ENCODE assay signal across 19 cellular contexts in the genomic region with DNA sequence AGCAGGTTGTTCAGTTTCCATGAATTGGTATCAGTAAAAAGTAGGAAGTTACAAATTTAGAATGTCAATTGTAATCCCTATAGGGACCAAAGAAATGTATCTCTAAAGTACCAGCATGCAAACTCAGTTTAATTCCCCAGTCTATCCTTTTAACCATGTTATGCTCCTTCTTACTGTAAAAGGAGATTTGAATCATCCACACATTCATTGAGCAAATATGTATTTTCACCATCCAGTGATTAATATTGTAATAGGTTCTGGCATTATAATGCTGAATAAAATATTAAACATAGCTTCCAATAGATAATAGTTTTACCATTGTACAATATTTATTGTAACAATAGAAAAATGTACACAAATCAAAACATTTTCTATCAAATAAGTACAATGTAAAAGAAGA.
A peak's percentile ranks its signal among the peaks of the same experiment; 100 is the strongest.
DNase-seq lines count a peak whose midpoint lies in the region; ATAC-seq, FAIRE-seq and TF ChIP-seq lines count a peak whose summit lies in the region.
"Had no signal": no experiment of that assay in that cellular context is flagged by ENCODE, and none has a peak within 500 bp of the region (broad histone marks: within the 10 kb centered on the region; RNA-seq: fewer than 3 reads in every experiment).

No MANE protein-coding gene starts in this region.

- no peak for TF ChIP-seq RAD21 in A549 (conservative IDR thresholded peaks at IDR 0.05 in 1 of 2, IDR thresholded peaks at IDR 0.05 in 1 of 2)

- DNase-seq in A549 (ENCODE audit: low read depth in 1 of 2, low spot score in 1 of 2) = no peak
- peak; percentile 64 for DNase-seq in HCEC 1CT
- peak; percentile 79 for DNase-seq in bronchial epithelial cell (ENCODE audit: low read depth)
- DNase-seq in foreskin keratinocyte = peak; percentile 12 to 42
- no peak for DNase-seq in frontal cortex (ENCODE audit: low spot score in 2 of 2)
- no peak for DNase-seq in cardiac septum (ENCODE audit: low spot score)
- no peak for DNase-seq in immature natural killer cell
- DNase-seq: H9, Kasumi-1, NCI-H1105, NCI-H1694 treated with DMSO at 0.1 percent for 48 hours, NCI-H2107, NCI-H2227 treated with DMSO at 0.1 percent for 48 hours, NCI-H524 treated with DMSO at 0.1 percent for 48 hours, SHP77 had no signal

- H3K36me3 Mint-ChIP-seq in immature natural killer cell = no peaks in the 10 kb centered on the region
- H3K36me3 Mint-ChIP-seq: CD14-positive monocyte, IgD-negative memory B cell had no signal

- H3K4me3 ChIP-seq in A549 (no peak overlapping the region), bronchial epithelial cell (ENCODE audit: low read depth, low read length) (no peak overlapping the region)

- TF ChIP-seq EP300 in A549 (IDR thresholded peaks at IDR 0.05) = no peak

- CTCF ChIA-PET in A549 (lab: Yijun Ruan, JAX) = no interaction called here

- POLR2A ChIA-PET in A549 (lab: Yijun Ruan, JAX) = no interaction called here

- intact Hi-C loops in cardiac septum (cut with DNase I) = no loop called here

- H3K4me1 ChIP-seq in A549 (no peaks in the 10 kb centered on the region), foreskin keratinocyte (peaks cover 3% of the 10 kb centered on the region)

- ATAC-seq in A549 (no peak), foreskin keratinocyte (peak; percentile 48), HG02623 (IDR thresholded peaks at IDR 0.05; ENCODE audit: unreplicated experiment) (no peak)
- ATAC-seq: Panc1 had no signal

- H3K4me2 ChIP-seq in A549 = no peak overlapping the region

- no peaks in the 10 kb centered on the region for H3K4me1 Mint-ChIP-seq in immature natural killer cell
- H3K4me1 Mint-ChIP-seq: CD14-positive monocyte, H9, IgD-negative memory B cell had no signal

- no peaks in the 10 kb centered on the region for H3K27me3 ChIP-seq in bronchial epithelial cell (ENCODE audit: control insufficient read depth, insufficient read depth, low read length)
- no peaks in the 10 kb centered on the region for H3K27me3 ChIP-seq in foreskin keratinocyte

- H3K9me3 Mint-ChIP-seq in immature natural killer cell = peaks cover 11 to 34% (median 26%) of the 10 kb centered on the region in 6 donors

- FAIRE-seq in A549 (lab: Jason Lieb, UNC) (peak; percentile 13), bronchial epithelial cell (lab: Jason Lieb, UNC) (no peak), frontal cortex (lab: Jason Lieb, UNC) (no peak)

- TF ChIP-seq CTCF in A549 (IDR thresholded peaks at IDR 0.05) = no peak
- no peak for TF ChIP-seq CTCF in bronchial epithelial cell (IDR thresholded peaks at IDR 0.05; ENCODE audit: insufficient read depth, low read length, severe bottlenecking)
- TF ChIP-seq CTCF in foreskin keratinocyte (conservative IDR thresholded peaks at IDR 0.05) = no peak

- H3K9me3 ChIP-seq in A549 = peaks cover 23% of the 10 kb centered on the region

- no peak overlapping the region for H3K27ac ChIP-seq in A549
- no peak overlapping the region for H3K27ac ChIP-seq in foreskin keratinocyte

- H3K27ac Mint-ChIP-seq in immature natural killer cell = no peak overlapping the region
- H3K27ac Mint-ChIP-seq: CD14-positive monocyte, H9 had no signal

- H3K27me3 Mint-ChIP-seq in immature natural killer cell (ENCODE audit: low read depth in 3 of 3) = no peaks in the 10 kb centered on the region
- H3K27me3 Mint-ChIP-seq: IgD-negative memory B cell had no signal

- no peak overlapping the region for H3K4me3 Mint-ChIP-seq in immature natural killer cell
- H3K4me3 Mint-ChIP-seq: CD14-positive monocyte, H9, IgD-negative memory B cell had no signal

- H3K36me3 ChIP-seq in bronchial epithelial cell (ENCODE audit: control insufficient read depth, insufficient read depth, low read length) = no peaks in the 10 kb centered on the region

- no peak for TF ChIP-seq POLR2A in A549 (IDR thresholded peaks at IDR 0.05; ENCODE audit: low read length)

TF ChIP-seq in A549, 52 proteins besides CTCF, POLR2A, EP300 and RAD21:
- TF ChIP-seq, protein P1, sequence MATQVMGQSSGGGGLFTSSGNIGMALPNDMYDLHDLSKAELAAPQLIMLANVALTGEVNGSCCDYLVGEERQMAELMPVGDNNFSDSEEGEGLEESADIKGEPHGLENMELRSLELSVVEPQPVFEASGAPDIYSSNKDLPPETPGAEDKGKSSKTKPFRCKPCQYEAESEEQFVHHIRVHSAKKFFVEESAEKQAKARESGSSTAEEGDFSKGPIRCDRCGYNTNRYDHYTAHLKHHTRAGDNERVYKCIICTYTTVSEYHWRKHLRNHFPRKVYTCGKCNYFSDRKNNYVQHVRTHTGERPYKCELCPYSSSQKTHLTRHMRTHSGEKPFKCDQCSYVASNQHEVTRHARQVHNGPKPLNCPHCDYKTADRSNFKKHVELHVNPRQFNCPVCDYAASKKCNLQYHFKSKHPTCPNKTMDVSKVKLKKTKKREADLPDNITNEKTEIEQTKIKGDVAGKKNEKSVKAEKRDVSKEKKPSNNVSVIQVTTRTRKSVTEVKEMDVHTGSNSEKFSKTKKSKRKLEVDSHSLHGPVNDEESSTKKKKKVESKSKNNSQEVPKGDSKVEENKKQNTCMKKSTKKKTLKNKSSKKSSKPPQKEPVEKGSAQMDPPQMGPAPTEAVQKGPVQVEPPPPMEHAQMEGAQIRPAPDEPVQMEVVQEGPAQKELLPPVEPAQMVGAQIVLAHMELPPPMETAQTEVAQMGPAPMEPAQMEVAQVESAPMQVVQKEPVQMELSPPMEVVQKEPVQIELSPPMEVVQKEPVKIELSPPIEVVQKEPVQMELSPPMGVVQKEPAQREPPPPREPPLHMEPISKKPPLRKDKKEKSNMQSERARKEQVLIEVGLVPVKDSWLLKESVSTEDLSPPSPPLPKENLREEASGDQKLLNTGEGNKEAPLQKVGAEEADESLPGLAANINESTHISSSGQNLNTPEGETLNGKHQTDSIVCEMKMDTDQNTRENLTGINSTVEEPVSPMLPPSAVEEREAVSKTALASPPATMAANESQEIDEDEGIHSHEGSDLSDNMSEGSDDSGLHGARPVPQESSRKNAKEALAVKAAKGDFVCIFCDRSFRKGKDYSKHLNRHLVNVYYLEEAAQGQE (IDR thresholded peaks at IDR 0.05) = no peak

Comparison
In these comparisons a context has a peak if more than half of its experiments do, and no peak if none do; other contexts are left out.
1. DNase-seq: peak in HCEC 1CT (single experiment), bronchial epithelial cell (single experiment) and foreskin keratinocyte (2 of 2); none in A549 (0 of 2), frontal cortex (0 of 2), cardiac septum (single experiment) and immature natural killer cell (0 of 3).